1 cellular context compared by ENCODE assay signal in the genomic region with DNA sequence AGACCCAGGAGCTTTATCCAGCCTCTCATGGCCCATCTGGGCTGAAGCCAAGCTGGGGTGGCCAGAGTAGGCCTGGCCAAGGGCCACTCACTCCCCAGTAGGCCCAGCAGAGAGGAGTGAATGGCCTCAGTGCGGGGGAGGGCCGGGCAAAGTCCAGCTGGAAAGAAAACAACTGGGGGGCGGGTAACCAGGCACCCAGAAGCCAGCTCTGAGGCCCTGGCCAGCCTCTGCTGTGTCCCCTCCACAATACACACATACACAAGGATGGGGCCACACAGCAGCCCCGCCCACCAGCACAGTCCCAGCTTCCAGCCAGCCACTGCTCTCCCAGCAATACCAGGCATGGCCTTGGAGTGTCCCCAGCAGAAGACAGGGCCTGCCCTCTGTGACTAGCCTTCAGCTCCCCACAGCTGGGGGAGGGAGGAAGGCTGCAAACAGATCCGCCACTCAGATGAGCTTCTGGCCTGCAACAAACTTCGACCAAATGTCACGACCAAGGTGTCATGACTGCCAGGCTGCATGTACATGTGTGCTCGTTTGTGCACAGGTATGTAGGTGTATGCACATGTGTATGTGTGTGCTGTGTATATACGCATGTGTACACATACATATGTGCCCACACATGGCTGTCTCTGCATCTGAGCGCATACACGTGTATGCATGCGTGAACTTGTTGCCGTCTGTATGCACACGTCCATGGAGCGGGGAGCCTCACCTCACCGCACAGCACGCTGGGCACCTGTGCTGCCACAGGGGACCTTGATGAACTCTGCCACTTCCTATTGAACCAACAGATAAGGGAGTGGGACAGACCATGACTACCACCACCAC.
A peak's percentile ranks its signal among the peaks of the same experiment; 100 is the strongest.
TF ChIP-seq lines count a peak whose summit lies in the region.

No MANE protein-coding gene starts in this region.

TF ChIP-seq in HepG2, 621 proteins besides CTCF, POLR2A, EP300 and RAD21 (continued from another document and continues in another):
- TF ChIP-seq TRIM22 (IDR thresholded peaks at IDR 0.05) (no peak), ZBTB39 (CRISPR knock-in tag; IDR thresholded peaks at IDR 0.05) (peak; percentile 97; the same call in 1 of the 2 replicates), ZNF761 (CRISPR knock-in tag; conservative IDR thresholded peaks at IDR 0.05) (peak; percentile 98), SPEN (CRISPR knock-in tag; IDR thresholded peaks at IDR 0.05; ENCODE audit: low read depth) (peak; percentile 96), SMAD9 (CRISPR knock-in tag; IDR thresholded peaks at IDR 0.05) (no peak), PHF5A (CRISPR knock-in tag; IDR thresholded peaks at IDR 0.05; ENCODE audit: low read depth, unreplicated experiment) (peak; percentile 95), NFAT5 (CRISPR knock-in tag; IDR thresholded peaks at IDR 0.05) (no peak; the same call in 1 of the 2 replicates), BCL3 (CRISPR knock-in tag; IDR thresholded peaks at IDR 0.05) (peak; percentile 88), HINFP (CRISPR knock-in tag; IDR thresholded peaks at IDR 0.05; ENCODE audit: low read depth) (peak; percentile 93), MBD4 (IDR thresholded peaks at IDR 0.05; ENCODE audit: borderline replicate concordance, low read length) (no peak), ZNF782 (CRISPR knock-in tag; IDR thresholded peaks at IDR 0.05; ENCODE audit: borderline replicate concordance) (peak; percentile 86), ZNF30 (CRISPR knock-in tag; IDR thresholded peaks at IDR 0.05) (no peak), TEAD3 (CRISPR knock-in tag; optimal IDR thresholded peaks at IDR 0.05; ENCODE audit: borderline replicate concordance) (peak; percentile 94), NFATC3 (CRISPR knock-in tag; IDR thresholded peaks at IDR 0.05) (0 out of 2 replicates have a peak, but pooled peaks have one; percentile 92), PHF8 (CRISPR knock-in tag; IDR thresholded peaks at IDR 0.05) (peak; percentile 77), ZNF329 (CRISPR knock-in tag; IDR thresholded peaks at IDR 0.05; ENCODE audit: low read depth) (no peak), ZNF597 (CRISPR knock-in tag; IDR thresholded peaks at IDR 0.05) (no peak), PPARG (CRISPR knock-in tag; conservative IDR thresholded peaks at IDR 0.05) (peak; percentile 69), DR1 (CRISPR knock-in tag; IDR thresholded peaks at IDR 0.05) (peak; percentile 93), ZNF605 (CRISPR knock-in tag; IDR thresholded peaks at IDR 0.05) (peak; percentile 99), ZNF3 (CRISPR knock-in tag; IDR thresholded peaks at IDR 0.05) (no peak), SNRNP70 (IDR thresholded peaks at IDR 0.05; ENCODE audit: low read depth, low read length) (no peak), ZBTB1 (CRISPR knock-in tag; IDR thresholded peaks at IDR 0.05; ENCODE audit: borderline replicate concordance) (peak; percentile 86; the same call in 1 of the 2 replicates), PAX8 (CRISPR knock-in tag; IDR thresholded peaks at IDR 0.05; ENCODE audit: borderline replicate concordance) (peak; percentile 98), ERF (CRISPR knock-in tag; IDR thresholded peaks at IDR 0.05) (peak; percentile 99)
- TF ChIP-seq, protein P1, sequence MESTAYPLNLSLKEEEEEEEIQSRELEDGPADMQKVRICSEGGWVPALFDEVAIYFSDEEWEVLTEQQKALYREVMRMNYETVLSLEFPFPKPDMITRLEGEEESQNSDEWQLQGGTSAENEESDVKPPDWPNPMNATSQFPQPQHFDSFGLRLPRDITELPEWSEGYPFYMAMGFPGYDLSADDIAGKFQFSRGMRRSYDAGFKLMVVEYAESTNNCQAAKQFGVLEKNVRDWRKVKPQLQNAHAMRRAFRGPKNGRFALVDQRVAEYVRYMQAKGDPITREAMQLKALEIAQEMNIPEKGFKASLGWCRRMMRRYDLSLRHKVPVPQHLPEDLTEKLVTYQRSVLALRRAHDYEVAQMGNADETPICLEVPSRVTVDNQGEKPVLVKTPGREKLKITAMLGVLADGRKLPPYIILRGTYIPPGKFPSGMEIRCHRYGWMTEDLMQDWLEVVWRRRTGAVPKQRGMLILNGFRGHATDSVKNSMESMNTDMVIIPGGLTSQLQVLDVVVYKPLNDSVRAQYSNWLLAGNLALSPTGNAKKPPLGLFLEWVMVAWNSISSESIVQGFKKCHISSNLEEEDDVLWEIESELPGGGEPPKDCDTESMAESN (CRISPR knock-in tag; conservative IDR thresholded peaks at IDR 0.05), result peak; percentile 97
- TF ChIP-seq, protein P2, sequence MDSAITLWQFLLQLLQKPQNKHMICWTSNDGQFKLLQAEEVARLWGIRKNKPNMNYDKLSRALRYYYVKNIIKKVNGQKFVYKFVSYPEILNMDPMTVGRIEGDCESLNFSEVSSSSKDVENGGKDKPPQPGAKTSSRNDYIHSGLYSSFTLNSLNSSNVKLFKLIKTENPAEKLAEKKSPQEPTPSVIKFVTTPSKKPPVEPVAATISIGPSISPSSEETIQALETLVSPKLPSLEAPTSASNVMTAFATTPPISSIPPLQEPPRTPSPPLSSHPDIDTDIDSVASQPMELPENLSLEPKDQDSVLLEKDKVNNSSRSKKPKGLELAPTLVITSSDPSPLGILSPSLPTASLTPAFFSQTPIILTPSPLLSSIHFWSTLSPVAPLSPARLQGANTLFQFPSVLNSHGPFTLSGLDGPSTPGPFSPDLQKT (CRISPR knock-in tag; IDR thresholded peaks at IDR 0.05; ENCODE audit: borderline replicate concordance), result no peak; the same call in 1 of the 2 replicates
- TF ChIP-seq, protein P3, sequence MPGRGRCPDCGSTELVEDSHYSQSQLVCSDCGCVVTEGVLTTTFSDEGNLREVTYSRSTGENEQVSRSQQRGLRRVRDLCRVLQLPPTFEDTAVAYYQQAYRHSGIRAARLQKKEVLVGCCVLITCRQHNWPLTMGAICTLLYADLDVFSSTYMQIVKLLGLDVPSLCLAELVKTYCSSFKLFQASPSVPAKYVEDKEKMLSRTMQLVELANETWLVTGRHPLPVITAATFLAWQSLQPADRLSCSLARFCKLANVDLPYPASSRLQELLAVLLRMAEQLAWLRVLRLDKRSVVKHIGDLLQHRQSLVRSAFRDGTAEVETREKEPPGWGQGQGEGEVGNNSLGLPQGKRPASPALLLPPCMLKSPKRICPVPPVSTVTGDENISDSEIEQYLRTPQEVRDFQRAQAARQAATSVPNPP (CRISPR knock-in tag; IDR thresholded peaks at IDR 0.05), result peak; percentile 98
- TF ChIP-seq, protein P4, sequence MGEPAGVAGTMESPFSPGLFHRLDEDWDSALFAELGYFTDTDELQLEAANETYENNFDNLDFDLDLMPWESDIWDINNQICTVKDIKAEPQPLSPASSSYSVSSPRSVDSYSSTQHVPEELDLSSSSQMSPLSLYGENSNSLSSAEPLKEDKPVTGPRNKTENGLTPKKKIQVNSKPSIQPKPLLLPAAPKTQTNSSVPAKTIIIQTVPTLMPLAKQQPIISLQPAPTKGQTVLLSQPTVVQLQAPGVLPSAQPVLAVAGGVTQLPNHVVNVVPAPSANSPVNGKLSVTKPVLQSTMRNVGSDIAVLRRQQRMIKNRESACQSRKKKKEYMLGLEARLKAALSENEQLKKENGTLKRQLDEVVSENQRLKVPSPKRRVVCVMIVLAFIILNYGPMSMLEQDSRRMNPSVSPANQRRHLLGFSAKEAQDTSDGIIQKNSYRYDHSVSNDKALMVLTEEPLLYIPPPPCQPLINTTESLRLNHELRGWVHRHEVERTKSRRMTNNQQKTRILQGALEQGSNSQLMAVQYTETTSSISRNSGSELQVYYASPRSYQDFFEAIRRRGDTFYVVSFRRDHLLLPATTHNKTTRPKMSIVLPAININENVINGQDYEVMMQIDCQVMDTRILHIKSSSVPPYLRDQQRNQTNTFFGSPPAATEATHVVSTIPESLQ (CRISPR knock-in tag; conservative IDR thresholded peaks at IDR 0.05), result peak; percentile 62; the same call in 1 of the 2 replicates
- TF ChIP-seq, protein P5, sequence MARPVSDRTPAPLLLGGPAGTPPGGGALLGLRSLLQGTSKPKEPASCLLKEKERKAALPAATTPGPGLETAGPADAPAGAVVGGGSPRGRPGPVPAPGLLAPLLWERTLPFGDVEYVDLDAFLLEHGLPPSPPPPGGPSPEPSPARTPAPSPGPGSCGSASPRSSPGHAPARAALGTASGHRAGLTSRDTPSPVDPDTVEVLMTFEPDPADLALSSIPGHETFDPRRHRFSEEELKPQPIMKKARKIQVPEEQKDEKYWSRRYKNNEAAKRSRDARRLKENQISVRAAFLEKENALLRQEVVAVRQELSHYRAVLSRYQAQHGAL (CRISPR knock-in tag; IDR thresholded peaks at IDR 0.05; ENCODE audit: not compliant biosample characterization), result no peak
